In genomic region chr10:93893646-93894515, GRCh38 we compare ENCODE assay signal across 8 cellular contexts. TPM values are rescaled to one million over a fixed set of nuclear protein-coding genes. Genes with fewer than 3 reads are reported as not detected.
A peak's percentile ranks its signal among the peaks of the same experiment; 100 is the strongest.
DNase-seq lines count a peak whose midpoint lies in the region; ATAC-seq and TF ChIP-seq lines count a peak whose summit lies in the region.

A gene with protein sequence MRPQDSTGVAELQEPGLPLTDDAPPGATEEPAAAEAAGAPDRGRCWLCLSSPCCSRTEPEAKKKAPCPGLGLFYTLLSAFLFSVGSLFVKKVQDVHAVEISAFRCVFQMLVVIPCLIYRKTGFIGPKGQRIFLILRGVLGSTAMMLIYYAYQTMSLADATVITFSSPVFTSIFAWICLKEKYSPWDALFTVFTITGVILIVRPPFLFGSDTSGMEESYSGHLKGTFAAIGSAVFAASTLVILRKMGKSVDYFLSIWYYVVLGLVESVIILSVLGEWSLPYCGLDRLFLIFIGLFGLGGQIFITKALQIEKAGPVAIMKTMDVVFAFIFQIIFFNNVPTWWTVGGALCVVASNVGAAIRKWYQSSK (plus strand): TSS chr10:93893978. CDS start chr10:93894034, 56 bp downstream.

- peak within 1 kb of the TSS in 1 of 2 experiments; percentile 85 for H3K23ac ChIP-seq in mesenchymal stem cell (ENCODE audit: low read length in 2 of 2)

- CTCF ChIA-PET in activated CD4-positive, alpha-beta memory T cell treated with anti-CD3 and anti-CD28 coated beads, Interleukin-2, amount 10 ng/mL, durations not matched to agents 7 days and 5 days (lab: Charles Lee), result interaction anchor here (0.6 to 1.4 kb wide), 2 partner anchors 27 to 158 kb away, joined by 3 read pairs; no protein-coding TSS in a partner anchor

- peak within 1 kb of the TSS; percentile 77 to 92 for H3K18ac ChIP-seq in mesenchymal stem cell (ENCODE audit: low read depth in 1 of 2, low read length in 2 of 2)

- H3K4me3 Mint-ChIP-seq in activated CD4-positive, alpha-beta memory T cell treated with anti-CD3 and anti-CD28 coated beads, Interleukin-2, amount 10 ng/mL, durations not matched to agents 7 days and 5 days, result peak within 1 kb of the TSS; percentile 73

- H3K4me1 Mint-ChIP-seq in activated CD4-positive, alpha-beta memory T cell treated with anti-CD3 and anti-CD28 coated beads, Interleukin-2, amount 10 ng/mL, durations not matched to agents 7 days and 5 days, result peaks cover 30% of the 10 kb centered on the region

- H3K27ac ChIP-seq in mesenchymal stem cell (ENCODE audit: low read length, poor library complexity, severe bottlenecking), result no peak within 1 kb of the TSS

- POLR2A ChIA-PET in activated CD4-positive, alpha-beta memory T cell treated with anti-CD3 and anti-CD28 coated beads, Interleukin-2, amount 10 ng/mL, durations not matched to agents 7 days and 5 days (lab: Charles Lee), result interaction anchor here (1.4 kb wide), 1 partner anchor 13 kb away, joined by 5 read pairs; no protein-coding TSS in a partner anchor

- H2AK5ac ChIP-seq in mesenchymal stem cell (ENCODE audit: low read length, severe bottlenecking), result no peak within 1 kb of the TSS

- H3K4me1 ChIP-seq in BE2C (no peaks in the 10 kb centered on the region), mesenchymal stem cell (ENCODE audit: control insufficient read depth, insufficient read depth, low read depth, low read length) (peaks cover 5% of the 10 kb centered on the region)

- no peaks in the 10 kb centered on the region for H3K9me3 ChIP-seq in BE2C
- H3K9me3 ChIP-seq in mesenchymal stem cell (ENCODE audit: control insufficient read depth, low read length), result no peaks in the 10 kb centered on the region

- peak within 1 kb of the TSS; percentile 87 for H3K4me2 ChIP-seq in mesenchymal stem cell (ENCODE audit: low read length, poor library complexity, severe bottlenecking)

- peak; percentile 81 for DNase-seq in BE2C
- DNase-seq in NCI-H69 (lab: John Stamatoyannopoulos, UW), result peak; percentile 74
- DNase-seq in activated CD4-positive, alpha-beta memory T cell treated with anti-CD3 and anti-CD28 coated beads, Interleukin-2, amount 10 ng/mL, durations not matched to agents 7 days and 5 days, result peak; percentile 77
- peak; percentile 50 for DNase-seq in effector CD8-positive, alpha-beta T cell (lab: John Stamatoyannopoulos, UW)
- DNase-seq in mesenchymal stem cell, result peak; percentile 69
- DNase-seq in stimulated activated CD8-positive, alpha-beta memory T cell treated with anti-CD3 and anti-CD28 coated beads, Interleukin-12 subunit alpha, Interleukin-12 subunit beta, amount 100 ng/mL, for 24 hours (ENCODE audit: extremely low read depth), result peak; percentile 23

- peak within 1 kb of the TSS; percentile 71 to 91 for H2BK12ac ChIP-seq in mesenchymal stem cell (ENCODE audit: low read length in 2 of 2)

- peak within 1 kb of the TSS; percentile 91 for H2BK15ac ChIP-seq in mesenchymal stem cell (ENCODE audit: low read depth, poor library complexity, severe bottlenecking)

- H3K36me3 ChIP-seq in BE2C, result peaks cover 3% of the 10 kb centered on the region
- H3K36me3 ChIP-seq in mesenchymal stem cell (ENCODE audit: control insufficient read depth in 1 of 2, insufficient read depth in 2 of 2, low read depth in 1 of 2, low read length in 2 of 2), result no peaks in the 10 kb centered on the region

- H3K36me3 Mint-ChIP-seq in activated CD4-positive, alpha-beta memory T cell treated with anti-CD3 and anti-CD28 coated beads, Interleukin-2, amount 10 ng/mL, durations not matched to agents 7 days and 5 days (ENCODE audit: low read depth), result no peaks in the 10 kb centered on the region

- H3K14ac ChIP-seq in mesenchymal stem cell (ENCODE audit: low read length in 2 of 2), result peak within 1 kb of the TSS; percentile 39 to 95

- H4K91ac ChIP-seq in mesenchymal stem cell (ENCODE audit: low read length), result peak within 1 kb of the TSS; percentile 79

- H3K27me3 ChIP-seq in BE2C (no peaks in the 10 kb centered on the region), mesenchymal stem cell (ENCODE audit: control insufficient read depth in 1 of 2, insufficient read depth in 1 of 2, low read length in 2 of 2) (peaks cover 0 to 3% of the 10 kb centered on the region in 2 experiments)

- WGBS in mesenchymal stem cell, result under 1% methylated on average over 82 of the region's 82 CpGs

- H2BK5ac ChIP-seq in mesenchymal stem cell (ENCODE audit: low read depth, low read length, poor library complexity, severe bottlenecking), result peak within 1 kb of the TSS; percentile 26

- peak; percentile 91 for ATAC-seq in GM19025 (IDR thresholded peaks at IDR 0.05; ENCODE audit: low read depth, unreplicated experiment)
- peak; percentile 90 for ATAC-seq in HG03159 (IDR thresholded peaks at IDR 0.05; ENCODE audit: unreplicated experiment)

- H3K9me3 Mint-ChIP-seq in activated CD4-positive, alpha-beta memory T cell treated with anti-CD3 and anti-CD28 coated beads, Interleukin-2, amount 10 ng/mL, durations not matched to agents 7 days and 5 days, result no peaks in the 10 kb centered on the region

- peak within 1 kb of the TSS; percentile 94 for H4K8ac ChIP-seq in mesenchymal stem cell (ENCODE audit: low read length)

- peak within 1 kb of the TSS; percentile 87 for H3K9ac ChIP-seq in mesenchymal stem cell (ENCODE audit: low read length)

- TF ChIP-seq CTCF in BE2C (IDR thresholded peaks at IDR 0.05; ENCODE audit: low read depth, low read length), result no peak

- H2AFZ ChIP-seq in mesenchymal stem cell (ENCODE audit: low read depth, low read length), result peak within 1 kb of the TSS; percentile 83

- peaks cover 17% of the 10 kb centered on the region for H3K27me3 Mint-ChIP-seq in activated CD4-positive, alpha-beta memory T cell treated with anti-CD3 and anti-CD28 coated beads, Interleukin-2, amount 10 ng/mL, durations not matched to agents 7 days and 5 days

- peak within 1 kb of the TSS; percentile 39 to 93 for H3K4ac ChIP-seq in mesenchymal stem cell (ENCODE audit: low read depth in 1 of 2, low read length in 2 of 2)

- H3K79me1 ChIP-seq in mesenchymal stem cell (replicated peaks; ENCODE audit: low read length, poor library complexity, severe bottlenecking), result peaks cover 14% of the 10 kb centered on the region

- H2BK120ac ChIP-seq in mesenchymal stem cell (ENCODE audit: low read depth, low read length), result peak within 1 kb of the TSS; percentile 87

- peak within 1 kb of the TSS; percentile 87 for H3K4me3 ChIP-seq in BE2C (ENCODE audit: low read depth, low read length)
- H3K4me3 ChIP-seq in mesenchymal stem cell (ENCODE audit: insufficient read depth in 1 of 2, low read depth in 1 of 2, low read length in 2 of 2), result peak within 1 kb of the TSS; percentile 82 to 92

- no peak within 1 kb of the TSS for H3K27ac Mint-ChIP-seq in activated CD4-positive, alpha-beta memory T cell treated with anti-CD3 and anti-CD28 coated beads, Interleukin-2, amount 10 ng/mL, durations not matched to agents 7 days and 5 days

RNA-seq across cellular contexts. Expression of the gene that starts here (rescaled TPM):
- polyA plus RNA-seq in BE2C (2012; ENCODE audit: insufficient read depth, insufficient read length, low read depth), result 13.7 TPM
- 1 to 10 TPM; 2.9 to 3.5 TPM for total RNA-seq in activated CD4-positive, alpha-beta memory T cell treated with anti-CD3 and anti-CD28 coated beads, Interleukin-2, amount 10 ng/mL, durations not matched to agents 7 days and 5 days
- polyA plus RNA-seq in mesenchymal stem cell (2013, experiment 1 of 2), result 14.5 TPM
- 15.7 TPM for polyA plus RNA-seq in mesenchymal stem cell (2013, experiment 2 of 2)

Comparison
In these comparisons a context has a peak if more than half of its experiments do, and no peak if none do; other contexts are left out.
1. DNase-seq: peak in every context shown above with its lines; median percentile 81 in BE2C; 77 in activated CD4-positive, alpha-beta memory T cell treated with anti-CD3 and anti-CD28 coated beads, Interleukin-2, amount 10 ng/mL, durations not matched to agents 7 days and 5 days; 74 in NCI-H69; 69 in mesenchymal stem cell; 50 in effector CD8-positive, alpha-beta T cell; 23 in stimulated activated CD8-positive, alpha-beta memory T cell treated with anti-CD3 and anti-CD28 coated beads, Interleukin-12 subunit alpha, Interleukin-12 subunit beta, amount 100 ng/mL, for 24 hours.